ENCODE assay signal across 23 cellular contexts in genomic region chr4:57910151-57910550, GRCh38.
"Had no signal": no experiment of that assay in that cellular context is flagged by ENCODE, and none has a peak within 500 bp of the region (broad histone marks: within the 10 kb centered on the region; RNA-seq: fewer than 3 reads in every experiment).

No MANE protein-coding gene starts in this region.

- H3K27ac ChIP-seq: stomach, suprapubic skin, testis, thoracic aorta, thyroid gland, tibial artery, tibial nerve, transverse colon, upper lobe of left lung, upper lobe of right lung, uterus, vagina had no signal

- H3K36me3 ChIP-seq: stomach, suprapubic skin, thoracic aorta, thyroid gland, tibial artery, tibial nerve, transverse colon, upper lobe of left lung, upper lobe of right lung, uterus, vagina had no signal

- H3K4me1 ChIP-seq: stomach, suprapubic skin, testis, thyroid gland, tibial artery, tibial nerve, transverse colon, upper lobe of left lung, upper lobe of right lung, uterus, vagina had no signal

- H3K9me3 ChIP-seq: stomach, suprapubic skin, testis, thoracic aorta, thyroid gland, tibial artery, tibial nerve, transverse colon, upper lobe of left lung, upper lobe of right lung, uterus, vagina had no signal

- DNase-seq: stimulated activated CD4-positive, alpha-beta T cell treated with anti-CD3 and anti-CD28 coated beads, Interleukin-2, amount 100 ng/mL, for 48 hours; stimulated activated CD4-positive, alpha-beta T cell treated with anti-CD3 and anti-CD28 coated beads, Interleukin-4, amount 100 ng/mL, for 1 hour; stimulated activated CD4-positive, alpha-beta T cell treated with anti-CD3 and anti-CD28 coated beads, Interleukin-4, amount 100 ng/mL, for 24 hours; stimulated activated CD4-positive, alpha-beta T cell treated with anti-CD3 and anti-CD28 coated beads, Interleukin-4, amount 100 ng/mL, for 4 hours; stimulated activated CD8-positive, alpha-beta memory T cell treated with anti-CD3 and anti-CD28 coated beads, Interleukin-4, amount 100 ng/mL, for 48 hours; stimulated activated naive B cell treated with anti-CD40 and anti-IgM and Interleukin-4, amounts not matched to agents 10 μg/mL and 1 μg/mL and 100 μg/mL, for 72 hours; stimulated activated naive CD4-positive, alpha-beta T cell; stimulated activated naive CD4-positive, alpha-beta T cell treated with Interleukin-2 at 50 U/mL for 16 hours; stimulated activated naive CD8-positive, alpha-beta T cell treated with anti-CD3 and anti-CD28 coated beads, Interleukin-15, amount 100 ng/mL, for 72 hours; stimulated activated naive CD8-positive, alpha-beta T cell treated with anti-CD3 and anti-CD28 coated beads, Interleukin-15, Interleukin-2, amounts not matched to agents 100 U/mL and 50 U/mL, for 24 hours; stomach; substantia nigra; testis; thyroid gland; tibial artery; transverse colon; upper lobe of left lung; upper lobe of right lung; uterus had no signal

- H3K27me3 ChIP-seq: stomach, suprapubic skin, testis, thyroid gland, tibial artery, tibial nerve, transverse colon, upper lobe of left lung, upper lobe of right lung, uterus, vagina had no signal

- H3K4me3 ChIP-seq: stomach, suprapubic skin, testis, thoracic aorta, thyroid gland, tibial artery, tibial nerve, transverse colon, upper lobe of left lung, upper lobe of right lung, uterus, vagina had no signal
